ENCODE assay signal across 15 cellular contexts in the genomic region with DNA sequence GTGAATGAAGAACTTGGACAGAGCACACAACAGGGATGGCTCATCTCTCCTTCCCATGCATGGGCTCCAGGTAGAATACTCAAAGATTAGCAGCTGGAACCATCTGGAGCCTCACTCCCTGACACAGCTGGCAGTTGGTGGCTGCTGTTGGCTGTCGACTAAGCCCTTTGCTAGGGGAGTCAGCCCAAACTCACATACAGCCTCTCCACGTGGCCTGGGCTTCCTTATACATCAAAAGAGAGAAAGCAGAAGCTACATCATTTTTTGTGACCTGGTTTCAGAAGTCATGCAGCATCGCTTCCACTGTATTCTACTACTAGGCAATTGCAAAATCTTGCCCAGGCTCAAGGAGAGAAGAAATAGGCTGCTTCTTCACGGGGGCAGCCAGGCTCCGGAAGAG.
"Had no signal": no experiment of that assay in that cellular context is flagged by ENCODE, and none has a peak within 500 bp of the region (broad histone marks: within the 10 kb centered on the region; RNA-seq: fewer than 3 reads in every experiment).

No MANE protein-coding gene starts in this region.

- H3K27ac ChIP-seq: esophagus muscularis mucosa, parathyroid adenoma, testis had no signal

- H2AFZ ChIP-seq: parathyroid adenoma had no signal

- H3K4me3 ChIP-seq: esophagus muscularis mucosa, lung, testis had no signal

- FAIRE-seq: astrocyte had no signal

- H3K4me1 ChIP-seq: esophagus muscularis mucosa, parathyroid adenoma, testis had no signal

- H3K9me3 ChIP-seq: esophagus muscularis mucosa, testis had no signal

- H3K27me3 ChIP-seq: esophagus muscularis mucosa, testis had no signal

- ATAC-seq: activated T-helper 17 cell treated with anti-CD3 and anti-CD28 coated beads, Interleukin-2, amount 50 U/mL, for 72 hours; left colon; stimulated activated naive CD8-positive, alpha-beta T cell treated with anti-CD3 and anti-CD28 coated beads, Interleukin-15, amount 100 ng/mL, for 72 hours had no signal

- H3K9ac ChIP-seq: parathyroid adenoma had no signal

- H3K79me2 ChIP-seq: parathyroid adenoma had no signal

- DNase-seq: activated CD4-positive, alpha-beta T cell treated with anti-CD3 and anti-CD28 coated beads, Interleukin-2, amount 10 ng/mL, durations not matched to agents 7 days and 5 days; activated CD4-positive, CD25-positive, alpha-beta regulatory T cell; activated naive CD4-positive, alpha-beta T cell treated with anti-CD3 and anti-CD28 coated beads for 36 hours; activated T-cell treated with anti-CD3 and anti-CD28 coated beads for 4 hours; left colon; naive B cell; stimulated activated CD4-positive, alpha-beta T cell treated with anti-CD3 and anti-CD28 coated beads, Interleukin-15, amount 100 ng/mL, for 24 hours; stimulated activated CD4-positive, alpha-beta T cell treated with anti-CD3 and anti-CD28 coated beads, Interleukin-4, amount 100 ng/mL, for 4 hours; stimulated activated naive CD8-positive, alpha-beta T cell treated with anti-CD3 and anti-CD28 coated beads, Interleukin-15, amount 100 ng/mL, for 72 hours; testis had no signal
